ENCODE assay signal across 7 cellular contexts in genomic region chr1:39068227-39068626, GRCh38. TPM values are rescaled to one million over a fixed set of nuclear protein-coding genes. Genes with fewer than 3 reads are reported as not detected.
DNase-seq lines count a peak whose midpoint lies in the region; ATAC-seq, FAIRE-seq and TF ChIP-seq lines count a peak whose summit lies in the region.
"Not testable (repeated sequence)": the region's sequence is repeated elsewhere in the genome, so short reads cannot be mapped to it uniquely, and the experiment has no call there.

No MANE protein-coding gene starts in this region.

- not testable (repeated sequence) for TF ChIP-seq RAD21 in A549 (conservative IDR thresholded peaks at IDR 0.05 in 1 of 2, IDR thresholded peaks at IDR 0.05 in 1 of 2)

- WGBS in A549 (ENCODE audit: missing lambda C conversion rate) = 86% methylated on average over 7 of the region's 7 CpGs
- WGBS in spleen, 5 donors = 93 to 99% (median 96%) methylated on average over 7 of the region's 7 CpGs

- not testable (repeated sequence) for H3K36me3 Mint-ChIP-seq in chondrocyte (ENCODE audit: low read depth)

- H3K9me3 Mint-ChIP-seq in chondrocyte (ENCODE audit: low read depth) = not testable (repeated sequence)

- TF ChIP-seq CTCF in A549 (IDR thresholded peaks at IDR 0.05); HEK293 (tag by site-specific recombination; IDR thresholded peaks at IDR 0.05); chondrocyte (IDR thresholded peaks at IDR 0.05); spleen (IDR thresholded peaks at IDR 0.05 in 8 of 11, conservative IDR thresholded peaks at IDR 0.05 in 3 of 11); upper lobe of right lung (IDR thresholded peaks at IDR 0.05): not testable (repeated sequence)

- TF ChIP-seq EP300 in A549 (IDR thresholded peaks at IDR 0.05) = not testable (repeated sequence)

- ATAC-seq in A549, upper lobe of right lung: not testable (repeated sequence)

- FAIRE-seq in A549 (lab: Jason Lieb, UNC) = not testable (repeated sequence)

- not testable (repeated sequence) for H3K9me3 ChIP-seq in A549; HEK293 (ENCODE audit: control insufficient read depth, insufficient read depth, low read depth, low read length); upper lobe of right lung
- peaks cover 0 to 17% (median 11%) of the 10 kb centered on the region in 8 donors for H3K9me3 ChIP-seq in spleen

- intact Hi-C loops in posterior vena cava (cut with DNase I) = loop anchor here in 1 of 2 donors (2.0 kb wide), 1 partner anchor 15 kb away; no protein-coding TSS in a partner anchor
- intact Hi-C loops in spleen (cut with DNase I; ENCODE audit: low total_unique reads); upper lobe of right lung (cut with DNase I): not testable (repeated sequence)

- not testable (repeated sequence) for H3K27me3 ChIP-seq in spleen (replicated peaks in 1 of 7); upper lobe of right lung

- DNase-seq in A549 (ENCODE audit: low read depth in 1 of 2, low spot score in 1 of 2) = not testable (repeated sequence)
- peak; percentile 3 for DNase-seq in activated effector memory CD4-positive, alpha-beta T cell treated with anti-CD3 and anti-CD28 coated beads, Interleukin-2, amount 50 U/mL, for 16 hours
- DNase-seq in chondrocyte (ENCODE audit: low spot score) (peak; percentile 14), posterior vena cava (ENCODE audit: low spot score) (peak; percentile 16), spleen (peak; percentile 8), upper lobe of right lung (peak; percentile 2)

- H3K27ac ChIP-seq in A549; HEK293 (ENCODE audit: extremely low read depth, low read depth, low read length); spleen; upper lobe of right lung: not testable (repeated sequence)

- H3K27me3 Mint-ChIP-seq in chondrocyte (ENCODE audit: low read depth) = not testable (repeated sequence)

- not testable (repeated sequence) for H3K4me3 Mint-ChIP-seq in chondrocyte (ENCODE audit: unreplicated experiment)

- H3K4me1 ChIP-seq in A549; HEK293 (ENCODE audit: control insufficient read depth, insufficient read depth, low read length); upper lobe of right lung: not testable (repeated sequence)
- H3K4me1 ChIP-seq in spleen = peaks cover 0 to 19% (median 1%) of the 10 kb centered on the region in 6 donors

- H3K27ac Mint-ChIP-seq in chondrocyte (ENCODE audit: unreplicated experiment) = not testable (repeated sequence)

- CTCF ChIA-PET in A549 (lab: Yijun Ruan, JAX) = interaction anchor here (1.6 kb wide), 1 partner anchor 12 kb away, joined by 4 read pairs; no protein-coding TSS in a partner anchor
- CTCF ChIA-PET in HEK293 (lab: Yijun Ruan, JAX) = interaction anchor here (0.6 to 0.9 kb wide), 2 partner anchors 9 to 195 kb away, joined by 3 to 4 read pairs; no protein-coding TSS in a partner anchor

- not testable (repeated sequence) for H3K4me3 ChIP-seq in A549; HEK293 (ENCODE audit: low read depth, low read length); spleen; upper lobe of right lung

- H3K36me3 ChIP-seq in HEK293 (ENCODE audit: control insufficient read depth in 2 of 2, insufficient read depth in 1 of 2, low read length in 2 of 2); spleen; upper lobe of right lung: not testable (repeated sequence)

- not testable (repeated sequence) for H3K4me1 Mint-ChIP-seq in chondrocyte (ENCODE audit: low read depth)

- POLR2A ChIA-PET in A549 (lab: Yijun Ruan, JAX) = not testable (repeated sequence)
- POLR2A ChIA-PET in HEK293 (lab: Yijun Ruan, JAX) = interaction anchor here (1.0 kb wide), 1 partner anchor 42 kb away, joined by 3 read pairs; the partner anchor contains the start of gene NDUFS5

- not testable (repeated sequence) for H3K4me2 ChIP-seq in A549

- TF ChIP-seq POLR2A in A549 (IDR thresholded peaks at IDR 0.05; ENCODE audit: low read length); spleen (IDR thresholded peaks at IDR 0.05): not testable (repeated sequence)

TF ChIP-seq in A549, 52 proteins besides CTCF, POLR2A, EP300 and RAD21:
- TF ChIP-seq ZC3H11A (IDR thresholded peaks at IDR 0.05) = peak; percentile 69

TF ChIP-seq in HEK293, 187 proteins besides CTCF, POLR2A, EP300 and RAD21 (continues in another document):
- TF ChIP-seq ZBTB8A (tag by site-specific recombination; IDR thresholded peaks at IDR 0.05) (peak; percentile 80), RBAK (tag by site-specific recombination; IDR thresholded peaks at IDR 0.05) (peak; percentile 63; the same call in 1 of the 2 replicates), GFI1B (tag by site-specific recombination; IDR thresholded peaks at IDR 0.05) (0 out of 2 replicates have a peak, but pooled peaks have one; percentile 25), ZNF560 (tag by site-specific recombination; IDR thresholded peaks at IDR 0.05; ENCODE audit: borderline replicate concordance) (peak; percentile 60; the same call in 1 of the 2 replicates), GLI2 (tag by site-specific recombination; IDR thresholded peaks at IDR 0.05; ENCODE audit: borderline replicate concordance, low read depth) (peak; percentile 45; the same call in 1 of the 2 replicates), ZNF394 (tag by site-specific recombination; IDR thresholded peaks at IDR 0.05; ENCODE audit: borderline replicate concordance) (peak; percentile 95), ZBTB21 (tag by site-specific recombination; IDR thresholded peaks at IDR 0.05) (peak; percentile 71), ZNF433 (tag by site-specific recombination; IDR thresholded peaks at IDR 0.05; ENCODE audit: low read depth) (peak; percentile 56; the same call in 1 of the 2 replicates), ZNF629 (tag by site-specific recombination; IDR thresholded peaks at IDR 0.05) (peak; percentile 60), ZNF223 (tag by site-specific recombination; IDR thresholded peaks at IDR 0.05) (peak; percentile 51; the same call in 1 of the 2 replicates), ZNF292 (tag by site-specific recombination; IDR thresholded peaks at IDR 0.05; ENCODE audit: borderline replicate concordance, low read depth) (peak; percentile 63; the same call in 1 of the 2 replicates), ZNF623 (tag by site-specific recombination; IDR thresholded peaks at IDR 0.05) (peak; percentile 82), ZXDB (tag by site-specific recombination; IDR thresholded peaks at IDR 0.05) (peak; percentile 58; the same call in 1 of the 2 replicates), ZNF639 (tag by site-specific recombination; IDR thresholded peaks at IDR 0.05) (peak; percentile 51; the same call in 1 of the 2 replicates), ZNF555 (tag by site-specific recombination; conservative IDR thresholded peaks at IDR 0.05) (peak; percentile 90), MYNN (tag by site-specific recombination; IDR thresholded peaks at IDR 0.05; ENCODE audit: borderline replicate concordance) (0 out of 2 replicates have a peak, but pooled peaks have one; percentile 40), ZNF664 (tag by site-specific recombination; IDR thresholded peaks at IDR 0.05) (peak; percentile 76)

RNA-seq across cellular contexts. Expression of gene NDUFS5, which starts 42.1 kb away (rescaled TPM):
- polyA plus RNA-seq in A549 (2011; rRNA removed) (521 and 711 TPM in 2 replicates), A549 (2017; fragmentation: RNase III; extraction: RNeasy Plus Mini Kit Qiagen cat#74134 plus additional on column Dnase treatment) (534 to 612 TPM (median 540 TPM) in 3 replicates), spleen (100 to 1,000 TPM; 292 to 338 (median 297) TPM)
- polyA plus RNA-seq in A549 (2012; cell fraction: cytosol; rRNA removed) = 320 and 532 TPM in 2 replicates
- polyA plus RNA-seq in A549 (2012; cell fraction: nucleus; rRNA removed) = 98.9 and 237 TPM in 2 replicates
- polyA minus RNA-seq in A549 (2011; rRNA and poly(A)+ RNA removed) = 97.1 and 134 TPM in 2 replicates
- total RNA-seq in chondrocyte (148 to 181 TPM (median 149 TPM) in 3 replicates), posterior vena cava (100 to 1,000 TPM; 203 to 208 TPM), spleen (100 to 1,000 TPM in 5 of 7 donors, 10 to 100 TPM in 2; 89.7 to 296 (median 120) TPM), upper lobe of right lung (154 TPM)
